Comparison of ENCODE assay signal across 23 cellular contexts in the genomic region with DNA sequence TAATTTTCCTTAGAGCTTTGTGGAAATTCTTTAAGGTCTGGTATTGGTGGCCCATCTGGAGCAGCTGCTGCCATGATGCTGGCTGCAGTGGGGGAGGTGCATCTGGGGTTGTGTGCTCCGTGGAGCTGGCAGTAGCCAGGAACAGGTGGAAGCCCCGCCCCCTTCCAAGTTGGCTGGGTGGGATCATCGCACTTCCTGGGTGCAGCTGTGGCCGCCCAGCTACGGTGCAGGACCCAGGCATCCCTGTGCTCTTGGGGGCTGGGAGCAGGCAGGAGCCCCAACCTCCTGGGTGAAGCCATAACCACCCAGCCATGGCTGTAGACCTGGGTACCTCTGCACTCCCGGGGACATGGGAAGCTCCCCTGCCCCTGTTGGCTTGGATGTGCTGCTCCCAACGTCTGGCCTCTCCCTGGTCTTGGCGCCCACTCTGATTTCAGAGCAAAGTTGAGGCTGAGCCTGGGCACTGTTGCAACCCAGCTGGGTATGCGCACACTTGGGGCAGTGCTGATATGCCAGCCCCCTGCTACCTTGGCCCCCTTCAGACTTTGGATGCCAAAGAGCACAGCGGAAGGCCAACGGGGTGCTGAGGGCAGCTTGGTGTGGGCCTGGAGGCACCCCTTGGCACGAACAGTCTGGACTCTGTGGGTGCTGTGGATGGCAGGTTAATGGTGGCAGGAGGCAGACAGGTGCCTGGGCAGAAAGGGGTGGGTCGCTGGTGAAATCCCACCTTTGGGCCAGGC.
"Had no signal": no experiment of that assay in that cellular context is flagged by ENCODE, and none has a peak within 500 bp of the region (broad histone marks: within the 10 kb centered on the region; RNA-seq: fewer than 3 reads in every experiment).

No MANE protein-coding gene starts in this region.

- DNase-seq: dermis blood vessel endothelial cell; effector memory CD4-positive, alpha-beta T cell; gastrocnemius medialis; kidney; left lung; mesenchymal stem cell; mucosa of descending colon; naive thymus-derived CD4-positive, alpha-beta T cell; occipital lobe; ovary; psoas muscle; sigmoid colon; stimulated activated CD4-positive, alpha-beta T cell treated with anti-CD3 and anti-CD28 coated beads, Interleukin-2, amount 100 ng/mL, for 24 hours; stimulated activated CD4-positive, alpha-beta T cell treated with anti-CD3 and anti-CD28 coated beads, Interleukin-4, amount 100 ng/mL, for 24 hours; stimulated activated naive CD4-positive, alpha-beta T cell treated with Interleukin-2 at 50 U/mL for 16 hours; stomach; thyroid gland; trophoblast cell had no signal

- H3K36me3 Mint-ChIP-seq: stimulated activated effector memory CD8-positive, alpha-beta T cell treated with anti-CD3 and anti-CD28 coated beads, Interleukin-12 subunit alpha, Interleukin-12 subunit beta, amount 100 ng/mL, for 72 hours had no signal

- H3K27ac Mint-ChIP-seq: mesothelial cell of epicardium; naive thymus-derived CD4-positive, alpha-beta T cell; nephron; stimulated activated effector memory CD8-positive, alpha-beta T cell treated with anti-CD3 and anti-CD28 coated beads, Interleukin-12 subunit alpha, Interleukin-12 subunit beta, amount 100 ng/mL, for 72 hours had no signal

- H3K9me3 Mint-ChIP-seq: nephron; stimulated activated effector memory CD8-positive, alpha-beta T cell treated with anti-CD3 and anti-CD28 coated beads, Interleukin-12 subunit alpha, Interleukin-12 subunit beta, amount 100 ng/mL, for 72 hours had no signal

- ATAC-seq: gastrocnemius medialis; heart left ventricle; left lung; mucosa of descending colon; naive thymus-derived CD4-positive, alpha-beta T cell; psoas muscle; right cardiac atrium; stimulated activated effector memory CD8-positive, alpha-beta T cell treated with anti-CD3 and anti-CD28 coated beads, Interleukin-12 subunit alpha, Interleukin-12 subunit beta, amount 100 ng/mL, for 72 hours had no signal

- H3K4me1 Mint-ChIP-seq: mesothelial cell of epicardium; nephron; stimulated activated effector memory CD8-positive, alpha-beta T cell treated with anti-CD3 and anti-CD28 coated beads, Interleukin-12 subunit alpha, Interleukin-12 subunit beta, amount 100 ng/mL, for 72 hours had no signal

- H3K4me3 Mint-ChIP-seq: mesothelial cell of epicardium; naive thymus-derived CD4-positive, alpha-beta T cell; nephron; stimulated activated effector memory CD8-positive, alpha-beta T cell treated with anti-CD3 and anti-CD28 coated beads, Interleukin-12 subunit alpha, Interleukin-12 subunit beta, amount 100 ng/mL, for 72 hours had no signal
